Comparison of ENCODE assay signal across 19 cellular contexts in genomic region chr3:192655040-192655439, GRCh38.
DNase-seq lines count a peak whose midpoint lies in the region; ATAC-seq and TF ChIP-seq lines count a peak whose summit lies in the region.
"Had no signal": no experiment of that assay in that cellular context is flagged by ENCODE, and none has a peak within 500 bp of the region (broad histone marks: within the 10 kb centered on the region; RNA-seq: fewer than 3 reads in every experiment).

No MANE protein-coding gene starts in this region.

- H3K4me3 ChIP-seq in heart right ventricle (no peak overlapping the region), right atrium auricular region (no peak overlapping the region)

- intact Hi-C loops in heart right ventricle (cut with DNase I), result loop anchor here in 2 of 10 donors (10.0 kb wide), 2 partner anchors 50 to 120 kb away; no protein-coding TSS in a partner anchor

- peaks cover 0 to 17% (median 7%) of the 10 kb centered on the region in 9 donors for H3K4me1 ChIP-seq in heart right ventricle
- peaks cover 0 to 24% of the 10 kb centered on the region in 2 donors for H3K4me1 ChIP-seq in right atrium auricular region
- H3K4me1 ChIP-seq: BE2C had no signal

- no peaks in the 10 kb centered on the region for H3K27me3 ChIP-seq in heart right ventricle
- H3K27me3 ChIP-seq in right atrium auricular region, result no peaks in the 10 kb centered on the region
- H3K27me3 ChIP-seq: BE2C had no signal

- 37 to 57% methylated on average over 1 of the region's 1 CpG for WGBS in heart right ventricle, 2 donors

- H3K27ac ChIP-seq in heart right ventricle, result peak overlapping the region in 7 of 10 donors; percentile 42 to 77 (median 60)
- H3K27ac ChIP-seq in right atrium auricular region, result peak overlapping the region; percentile 8 to 85

- H3K9me3 ChIP-seq in heart right ventricle, result no peaks in the 10 kb centered on the region
- no peaks in the 10 kb centered on the region for H3K9me3 ChIP-seq in right atrium auricular region
- H3K9me3 ChIP-seq: BE2C had no signal

- H3K36me3 ChIP-seq in heart right ventricle (no peaks in the 10 kb centered on the region), right atrium auricular region (no peaks in the 10 kb centered on the region)
- H3K36me3 ChIP-seq: BE2C had no signal

- ATAC-seq in GM18909 (IDR thresholded peaks at IDR 0.05; ENCODE audit: poor library complexity, unreplicated experiment), result peak; percentile 43
- peak; percentile 81 for ATAC-seq in HG03342 (IDR thresholded peaks at IDR 0.05; ENCODE audit: unreplicated experiment)
- ATAC-seq in heart right ventricle, result peak; percentile 31 to 89 (median 64)
- no peak for ATAC-seq in HG03039 (IDR thresholded peaks at IDR 0.05; ENCODE audit: unreplicated experiment)
- no peak for ATAC-seq in GM21619 (IDR thresholded peaks at IDR 0.05; ENCODE audit: unreplicated experiment)

- DNase-seq in heart right ventricle (no peak), right atrium auricular region (ENCODE audit: low spot score) (no peak), NCI-H2171 treated with DMSO at 0.1 percent for 48 hours (lab: John Stamatoyannopoulos, UW) (no peak), inferior parietal cortex (ENCODE audit: extremely low spot score) (no peak)
- DNase-seq: BE2C; C1 segment of cervical spinal cord; CD4-positive, CD25-positive, alpha-beta regulatory T cell; CD8-positive, alpha-beta memory T cell; COR-L47; DMS 273 treated with DMSO at 0.1 percent for 48 hours; DMS53; DND-41; EL; H9; KG1 had no signal

- TF ChIP-seq CTCF in heart right ventricle (IDR thresholded peaks at IDR 0.05), result no peak
- no peak for TF ChIP-seq CTCF in right atrium auricular region (IDR thresholded peaks at IDR 0.05)

Comparison
In these comparisons a context has a peak if more than half of its experiments do, and no peak if none do; other contexts are left out.
1. ATAC-seq: peak in GM18909 (single experiment), HG03342 (single experiment) and heart right ventricle (8 of 8); none in HG03039 (single experiment) and GM21619 (single experiment).